ENCODE assay signal across 8 cellular contexts in genomic region chr13:79401259-79402071, GRCh38. TPM values are rescaled to one million over a fixed set of nuclear protein-coding genes. Genes with fewer than 3 reads are reported as not detected.
DNase-seq lines count a peak whose midpoint lies in the region; ATAC-seq and TF ChIP-seq lines count a peak whose summit lies in the region.

No MANE protein-coding gene starts in this region.

- peaks cover 43% of the 10 kb centered on the region for H3K36me3 Mint-ChIP-seq in activated CD8-positive, alpha-beta memory T cell treated with anti-CD3 and anti-CD28 coated beads, Interleukin-2, amount 10 ng/mL, durations not matched to agents 7 days and 5 days
- H3K36me3 Mint-ChIP-seq in endothelial cell (ENCODE audit: low read depth, unreplicated experiment), result no peaks in the 10 kb centered on the region

- H3K27ac ChIP-seq in SK-N-MC (0 out of 2 replicates have a peak overlapping the region, but pooled peaks have one; percentile 39), spleen (peak overlapping the region in 6 of 8 donors; percentile 8 to 98 (median 74))

- no peak for DNase-seq in activated CD8-positive, alpha-beta memory T cell treated with anti-CD3 and anti-CD28 coated beads, Interleukin-2, amount 10 ng/mL, durations not matched to agents 7 days and 5 days
- DNase-seq in activated CD8-positive, alpha-beta memory T cell treated with anti-CD3 and anti-CD28 coated beads, Interleukin-2, amount 50 U/mL, for 48 hours, result no peak
- DNase-seq in SK-N-MC (ENCODE audit: low read depth, low spot score), result no peak
- DNase-seq in spleen, result no peak
- no peak for DNase-seq in NCI-H774 (lab: John Stamatoyannopoulos, UW)
- DNase-seq in NCI-H2081 (lab: John Stamatoyannopoulos, UW), result no peak
- no peak for DNase-seq in endothelial cell (ENCODE audit: low spot score)

- no peak for TF ChIP-seq CTCF in spleen (IDR thresholded peaks at IDR 0.05 in 8 of 11, conservative IDR thresholded peaks at IDR 0.05 in 3 of 11)
- TF ChIP-seq CTCF in endothelial cell (IDR thresholded peaks at IDR 0.05; ENCODE audit: unreplicated experiment), result no peak

- intact Hi-C loops in spleen (cut with DNase I; ENCODE audit: low total_unique reads), result no loop called here

- peak overlapping the region; percentile 3 for H3K4me3 Mint-ChIP-seq in activated CD8-positive, alpha-beta memory T cell treated with anti-CD3 and anti-CD28 coated beads, Interleukin-2, amount 10 ng/mL, durations not matched to agents 7 days and 5 days
- no peak overlapping the region for H3K4me3 Mint-ChIP-seq in endothelial cell (ENCODE audit: unreplicated experiment)

- H3K27me3 Mint-ChIP-seq in activated CD8-positive, alpha-beta memory T cell treated with anti-CD3 and anti-CD28 coated beads, Interleukin-2, amount 10 ng/mL, durations not matched to agents 7 days and 5 days, result no peaks in the 10 kb centered on the region
- no peaks in the 10 kb centered on the region for H3K27me3 Mint-ChIP-seq in endothelial cell (ENCODE audit: unreplicated experiment)

- WGBS in spleen, 5 donors, result 55 to 65% (median 57%) methylated on average over 2 of the region's 2 CpGs

- H3K9me3 ChIP-seq in SK-N-MC (ENCODE audit: low read depth, low read length) (peaks cover 12% of the 10 kb centered on the region), spleen (peaks cover 0 to 3% (median 2%) of the 10 kb centered on the region in 8 donors)

- TF ChIP-seq POLR2A in spleen (IDR thresholded peaks at IDR 0.05), result no peak

- ATAC-seq in activated CD8-positive, alpha-beta memory T cell treated with anti-CD3 and anti-CD28 coated beads, Interleukin-2, amount 10 ng/mL, durations not matched to agents 7 days and 5 days, result peak; percentile 14
- peak; percentile 36 for ATAC-seq in HG02938 (IDR thresholded peaks at IDR 0.05; ENCODE audit: unreplicated experiment)

- H3K4me1 ChIP-seq in spleen, result peaks cover 36 to 77% (median 70%) of the 10 kb centered on the region in 6 donors

- H3K36me3 ChIP-seq in SK-N-MC (ENCODE audit: insufficient read depth, low read length), result peaks cover 73% of the 10 kb centered on the region
- H3K36me3 ChIP-seq in spleen, result peaks cover 0 to 30% (median 8%) of the 10 kb centered on the region in 6 donors

- H3K4me1 Mint-ChIP-seq in activated CD8-positive, alpha-beta memory T cell treated with anti-CD3 and anti-CD28 coated beads, Interleukin-2, amount 10 ng/mL, durations not matched to agents 7 days and 5 days, result peaks cover 48% of the 10 kb centered on the region
- H3K4me1 Mint-ChIP-seq in endothelial cell (ENCODE audit: unreplicated experiment), result peaks cover 19% of the 10 kb centered on the region

- CTCF ChIA-PET in activated CD8-positive, alpha-beta memory T cell treated with anti-CD3 and anti-CD28 coated beads, Interleukin-2, amount 10 ng/mL, durations not matched to agents 7 days and 5 days (lab: Charles Lee), result interaction anchor here (0.9 to 3.7 kb wide), 3 partner anchors 8 to 80 kb away, joined by 3 to 13 read pairs (median 8); partner anchors contain the start of gene NDFIP2

- no peak overlapping the region for H3K9ac ChIP-seq in SK-N-MC (ENCODE audit: insufficient read length)

- no peaks in the 10 kb centered on the region for H3K27me3 ChIP-seq in spleen (replicated peaks in 1 of 7)

- no peaks in the 10 kb centered on the region for H3K9me3 Mint-ChIP-seq in activated CD8-positive, alpha-beta memory T cell treated with anti-CD3 and anti-CD28 coated beads, Interleukin-2, amount 10 ng/mL, durations not matched to agents 7 days and 5 days (ENCODE audit: low read depth)
- H3K9me3 Mint-ChIP-seq in endothelial cell (ENCODE audit: unreplicated experiment), result no peaks in the 10 kb centered on the region

- peak overlapping the region; percentile 36 for H3K27ac Mint-ChIP-seq in activated CD8-positive, alpha-beta memory T cell treated with anti-CD3 and anti-CD28 coated beads, Interleukin-2, amount 10 ng/mL, durations not matched to agents 7 days and 5 days
- no peak overlapping the region for H3K27ac Mint-ChIP-seq in endothelial cell (ENCODE audit: unreplicated experiment)

- H3K4me3 ChIP-seq in SK-N-MC, result 0 out of 2 replicates have a peak overlapping the region, but pooled peaks have one; percentile 96
- H3K4me3 ChIP-seq in spleen, result peak overlapping the region in 1 of 8 donors; percentile 15

RNA-seq across cellular contexts. Expression of gene RBM26, which starts 4.6 kb away (rescaled TPM):
- total RNA-seq in activated CD8-positive, alpha-beta memory T cell treated with anti-CD3 and anti-CD28 coated beads, Interleukin-2, amount 10 ng/mL, durations not matched to agents 7 days and 5 days, result 10 to 100 TPM; 65.2 to 66.0 TPM
- total RNA-seq in spleen (10 to 100 TPM; 56.3 to 87.6 (median 65.0) TPM), endothelial cell (ENCODE audit: unreplicated experiment) (49.5 TPM)
- polyA plus RNA-seq in spleen, result 10 to 100 TPM; 25.6 to 38.4 (median 30.7) TPM
